ENCODE assay signal across 20 cellular contexts in the genomic region with DNA sequence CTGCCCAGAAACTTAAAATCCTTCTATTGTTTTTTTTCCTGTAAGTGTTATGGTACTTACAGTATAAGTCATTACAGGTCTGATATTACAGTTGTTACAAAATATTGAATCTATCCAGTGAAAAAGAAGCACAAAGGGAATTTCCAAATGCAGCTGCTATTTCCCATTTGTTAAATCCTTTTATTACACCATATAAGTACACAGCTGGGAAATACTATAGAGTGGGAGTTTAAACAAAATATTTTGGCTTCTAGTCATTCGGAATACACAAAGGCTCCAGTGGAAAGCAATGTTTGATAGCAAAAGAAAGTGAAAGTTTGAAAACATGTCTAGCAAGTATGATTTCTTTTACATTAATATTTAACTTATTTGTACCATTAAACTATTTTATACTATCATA. TPM values are rescaled to one million over a fixed set of nuclear protein-coding genes. Genes with fewer than 3 reads are reported as not detected.
"Had no signal": no experiment of that assay in that cellular context is flagged by ENCODE, and none has a peak within 500 bp of the region (broad histone marks: within the 10 kb centered on the region; RNA-seq: fewer than 3 reads in every experiment).

No MANE protein-coding gene starts in this region.

- H3K4me3 ChIP-seq: body of pancreas, colonic mucosa, lung, suprapubic skin had no signal

- H3K36me3 ChIP-seq: colonic mucosa, suprapubic skin had no signal

- DNase-seq: activated B cell treated with CpG ODN at 0.5 μM for 24 hours; activated CD4-positive, alpha-beta T cell treated with anti-CD3 and anti-CD28 coated beads, Interleukin-2, amount 10 ng/mL, durations not matched to agents 24 days and 14 days; activated CD8-positive, alpha-beta memory T cell treated with anti-CD3 and anti-CD28 coated beads, Interleukin-2, amount 50 U/mL, for 4 hours; activated CD8-positive, alpha-beta T cell treated with anti-CD3 and anti-CD28 coated beads, Interleukin-2, amount 10 ng/mL, durations not matched to agents 7 days and 5 days; activated effector memory CD4-positive, alpha-beta T cell treated with anti-CD3 and anti-CD28 coated beads, Interleukin-2, amount 50 U/mL, for 16 hours; activated T-cell treated with anti-CD3 and anti-CD28 coated beads, Interleukin-2, amount 50 U/mL, for 48 hours; amygdala; body of pancreas; central memory CD4-positive, alpha-beta T cell; colonic mucosa; left colon; naive B cell; posterior cingulate gyrus; stimulated activated CD4-positive, alpha-beta T cell treated with anti-CD3 and anti-CD28 coated beads, Interleukin-15, amount 100 ng/mL, for 24 hours; stimulated activated CD4-positive, alpha-beta T cell treated with anti-CD3 and anti-CD28 coated beads, Interleukin-4, amount 100 ng/mL, for 24 hours; stimulated activated naive CD8-positive, alpha-beta T cell treated with anti-CD3 and anti-CD28 coated beads, Interleukin-15, Interleukin-2, amounts not matched to agents 100 U/mL and 50 U/mL, for 24 hours; T-helper 17 cell; trophoblast cell had no signal

- H3K27me3 ChIP-seq: body of pancreas, colonic mucosa, suprapubic skin had no signal

- ATAC-seq: activated CD8-positive, alpha-beta T cell treated with anti-CD3 and anti-CD28 coated beads, Interleukin-2, amount 10 ng/mL, durations not matched to agents 7 days and 5 days; body of pancreas; stimulated activated naive CD8-positive, alpha-beta T cell treated with anti-CD3 and anti-CD28 coated beads, Interleukin-15, Interleukin-2, amounts not matched to agents 100 U/mL and 50 U/mL, for 24 hours; T-helper 17 cell had no signal

RNA-seq across cellular contexts. Expression of gene SOX6, which starts 17.9 kb away (rescaled TPM):
- total RNA-seq: activated B cell treated with CpG ODN at 0.5 μM for 24 hours; activated CD4-positive, alpha-beta T cell treated with anti-CD3 and anti-CD28 coated beads, Interleukin-2, amount 10 ng/mL, durations not matched to agents 24 days and 14 days; activated CD8-positive, alpha-beta T cell treated with anti-CD3 and anti-CD28 coated beads, Interleukin-2, amount 10 ng/mL, durations not matched to agents 7 days and 5 days had no signal
